Comparison of ENCODE assay signal across 23 cellular contexts in genomic region chr12:27999521-27999920, GRCh38. TPM values are rescaled to one million over a fixed set of nuclear protein-coding genes. Genes with fewer than 3 reads are reported as not detected.
DNase-seq lines count a peak whose midpoint lies in the region; ATAC-seq lines count a peak whose summit lies in the region.
"Had no signal": no experiment of that assay in that cellular context is flagged by ENCODE, and none has a peak within 500 bp of the region (broad histone marks: within the 10 kb centered on the region; RNA-seq: fewer than 3 reads in every experiment).

No MANE protein-coding gene starts in this region.

- DNase-seq in SIG-M5 treated with dmso at 0.1 percent for 504 hours (lab: John Stamatoyannopoulos, UW; ENCODE audit: unreplicated experiment), result peak; percentile 7
- no peak for DNase-seq in SIG-M5 (lab: John Stamatoyannopoulos, UW)
- DNase-seq in RPMI7951 (ENCODE audit: low read depth), result peak; percentile 13
- peak; percentile 75 for DNase-seq in fibroblast of gingiva (ENCODE audit: low read depth)
- peak; percentile 60 for DNase-seq in stromal cell of bone marrow (ENCODE audit: low read depth)
- DNase-seq in NCI-H2171 (lab: John Stamatoyannopoulos, UW), result no peak
- no peak for DNase-seq in NCI-H526 treated with DMSO at 0.1 percent for 48 hours (lab: John Stamatoyannopoulos, UW)
- DNase-seq: 8988T; activated CD8-positive, alpha-beta T cell treated with anti-CD3 and anti-CD28 coated beads, Interleukin-2, amount 10 ng/mL, durations not matched to agents 7 days and 5 days; activated T-cell treated with anti-CD3 and anti-CD28 coated beads, Interleukin-2, amount 50 U/mL, for 48 hours; central memory CD4-positive, alpha-beta T cell; DMS153; effector CD8-positive, alpha-beta T cell; left cardiac atrium; NCI-H1092 treated with DMSO at 0.1 percent for 48 hours; NCI-H2081 treated with DMSO at 0.1 percent for 48 hours; NCI-H774; stimulated activated naive CD4-positive, alpha-beta T cell treated with Interleukin-2 at 50 U/mL for 16 hours; SW 1271; upper lobe of right lung had no signal

- no peak for ATAC-seq in GM18498 (IDR thresholded peaks at IDR 0.05; ENCODE audit: unreplicated experiment)
- ATAC-seq: activated CD8-positive, alpha-beta T cell treated with anti-CD3 and anti-CD28 coated beads, Interleukin-2, amount 10 ng/mL, durations not matched to agents 7 days and 5 days; left cardiac atrium; upper lobe of right lung had no signal

RNA-seq across cellular contexts. Expression of gene PTHLH, which starts 27.0 kb away (rescaled TPM):
- total RNA-seq in RPMI7951 (2014; rRNA removed; shearing (Covaris generic)), result 0.84 and 0.88 TPM in 2 replicates
- total RNA-seq: activated CD8-positive, alpha-beta T cell treated with anti-CD3 and anti-CD28 coated beads, Interleukin-2, amount 10 ng/mL, durations not matched to agents 7 days and 5 days; frontal cortex; mononuclear cell had no signal

Comparison
In these comparisons a context has a peak if more than half of its experiments do, and no peak if none do; other contexts are left out.
1. DNase-seq: peak in SIG-M5 treated with dmso at 0.1 percent for 504 hours (single experiment), RPMI7951 (single experiment), fibroblast of gingiva (single experiment) and stromal cell of bone marrow (single experiment); none in SIG-M5 (single experiment), NCI-H2171 (single experiment) and NCI-H526 treated with DMSO at 0.1 percent for 48 hours (single experiment).